ENCODE assay signal across 9 cellular contexts in the genomic region with DNA sequence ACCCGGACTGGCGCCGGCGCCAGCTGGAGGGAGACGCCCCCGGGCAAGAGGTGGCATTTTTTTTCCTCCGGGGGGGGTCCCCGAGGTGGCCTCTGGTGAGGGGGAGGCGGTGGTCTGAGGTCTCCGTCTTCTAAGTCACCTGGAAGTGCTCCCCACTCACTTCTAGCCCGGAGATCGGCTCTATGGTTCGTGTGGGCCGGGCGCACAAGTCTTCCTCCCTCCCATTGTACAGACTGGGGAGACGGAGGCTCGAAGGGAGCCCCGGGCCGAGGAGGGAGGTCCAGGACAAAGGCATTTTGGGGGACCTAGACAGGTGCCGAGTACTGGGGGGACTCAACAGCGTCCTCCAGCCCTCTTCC. TPM values are rescaled to one million over a fixed set of nuclear protein-coding genes. Genes with fewer than 3 reads are reported as not detected.
DNase-seq lines count a peak whose midpoint lies in the region; ATAC-seq, FAIRE-seq and TF ChIP-seq lines count a peak whose summit lies in the region.
"Had no signal": no experiment of that assay in that cellular context is flagged by ENCODE, and none has a peak within 500 bp of the region (broad histone marks: within the 10 kb centered on the region; RNA-seq: fewer than 3 reads in every experiment).

No MANE protein-coding gene starts in this region.

- WGBS in HepG2 (ENCODE audit: low lambda C conversion rate), result no CpG with 5 or more reads among the region's 21 CpGs

- TF ChIP-seq POLR2A in HepG2 (IDR thresholded peaks at IDR 0.05; ENCODE audit: insufficient read depth in 1 of 2, low read depth in 2 of 2, low read length in 2 of 2), result no peak

- intact Hi-C loops in A673 (cut with micrococcal nuclease; ENCODE audit: unreplicated experiment) (loop anchor here (5.0 kb wide), 1 partner anchor 316 kb away; no protein-coding TSS in a partner anchor), HepG2 (cut with micrococcal nuclease; ENCODE audit: unreplicated experiment) (loop anchor here (2.0 kb wide), 1 partner anchor 62 kb away; no protein-coding TSS in a partner anchor)

- H3K9ac ChIP-seq in HepG2 (ENCODE audit: insufficient read depth, low read depth, low read length), result peak overlapping the region; percentile 88

- H3K4me3 ChIP-seq in A673 (ENCODE audit: low read depth, low read length, poor library complexity, severe bottlenecking), result peak overlapping the region; percentile 81
- H3K4me3 ChIP-seq in HepG2 (replicated peaks in 1 of 3; ENCODE audit: insufficient read depth in 1 of 3, low read depth in 2 of 3, low read length in 3 of 3), result peak overlapping the region; percentile 87 to 91 (median 87)

- H3K27me3 ChIP-seq in A673 (replicated peaks; ENCODE audit: insufficient read depth, low read depth, low read length, poor library complexity) (peaks cover 13% of the 10 kb centered on the region), HepG2 (ENCODE audit: control insufficient read depth in 1 of 2, insufficient read depth in 2 of 2, low read length in 2 of 2) (no peaks in the 10 kb centered on the region)

- H3K4me2 ChIP-seq in HepG2 (ENCODE audit: low read depth, low read length), result peak overlapping the region; percentile 94

- no peak overlapping the region for H2AFZ ChIP-seq in HepG2 (ENCODE audit: low read length)

- H3K36me3 Mint-ChIP-seq in activated naive CD8-positive, alpha-beta T cell, result no peaks in the 10 kb centered on the region

- TF ChIP-seq EP300 in HepG2 (IDR thresholded peaks at IDR 0.05; ENCODE audit: low read depth in 2 of 2, low read length in 2 of 2), result no peak
- no peak for TF ChIP-seq EP300 in HepG2 (CRISPR knock-in tag; IDR thresholded peaks at IDR 0.05; ENCODE audit: borderline replicate concordance)

- H3K4me1 Mint-ChIP-seq in activated naive CD8-positive, alpha-beta T cell (ENCODE audit: low read depth), result peaks cover 41% of the 10 kb centered on the region

- H3K9me3 ChIP-seq in A673 (ENCODE audit: low read depth, low read length, poor library complexity, severe bottlenecking) (no peaks in the 10 kb centered on the region), HepG2 (ENCODE audit: low read length) (no peaks in the 10 kb centered on the region)

- H3K4me1 ChIP-seq in A673 (ENCODE audit: insufficient read depth, low read length, poor library complexity, severe bottlenecking), result peaks cover 19% of the 10 kb centered on the region
- peaks cover 38% of the 10 kb centered on the region for H3K4me1 ChIP-seq in HepG2 (ENCODE audit: insufficient read depth, low read length)

- H3K9me3 Mint-ChIP-seq in activated naive CD8-positive, alpha-beta T cell (ENCODE audit: low read depth), result no peaks in the 10 kb centered on the region

- in situ Hi-C loops in HepG2 (cut with HindIII; ENCODE audit: extremely low pct_ligation_motif_present, low pct_unique_long_range_greater_than_20kb), result loop anchor here (5.0 kb wide), 2 partner anchors 61 to 181 kb away; no protein-coding TSS in a partner anchor

- FAIRE-seq in HepG2 (lab: Jason Lieb, UNC), result no peak
- FAIRE-seq: GM18507 had no signal

- CTCF ChIA-PET in A673 (lab: Charles Lee) (interaction anchor here (1.2 kb wide), 1 partner anchor 49 kb away, joined by 3 read pairs; no protein-coding TSS in a partner anchor), HEK293T (lab: Yijun Ruan, JAX) (interaction anchor here (1.1 kb wide), 1 partner anchor 9 kb away, joined by 3 read pairs; no protein-coding TSS in a partner anchor), HepG2 (lab: Yijun Ruan, JAX; ENCODE audit: low intra/inter-chr PET ratio, low total read pairs) (no interaction called here)

- POLR2A ChIA-PET in A673 (lab: Charles Lee; ENCODE audit: low non-redundant PET), result no interaction called here
- POLR2A ChIA-PET in HEK293T (lab: Yijun Ruan, JAX), result interaction anchor here (0.7 to 3.0 kb wide), 8 partner anchors 9 to 64 kb away, joined by 3 to 15 read pairs (median 4); no protein-coding TSS in a partner anchor
- POLR2A ChIA-PET in HepG2 (lab: Yijun Ruan, JAX), result interaction anchor here (0.6 to 1.0 kb wide), 2 partner anchors 63 to 174 kb away, joined by 3 read pairs; no protein-coding TSS in a partner anchor

- peaks cover 9% of the 10 kb centered on the region; the same call in 1 of the 2 replicates for H4K20me1 ChIP-seq in HepG2 (ENCODE audit: insufficient read depth, low read length)

- H3K27me3 Mint-ChIP-seq in activated naive CD8-positive, alpha-beta T cell, result peaks cover 24% of the 10 kb centered on the region

- peak overlapping the region; percentile 60 for H3K27ac ChIP-seq in A673 (ENCODE audit: low read depth, low read length, poor library complexity, severe bottlenecking)
- peak overlapping the region; percentile 80 for H3K27ac ChIP-seq in HepG2 (ENCODE audit: extremely low read length, insufficient read depth, low read length)

- DNase-seq in A673 (ENCODE audit: low spot score) (peak; percentile 50), HEK293T (ENCODE audit: extremely low spot score) (peak; percentile 36), HepG2 (ENCODE audit: low spot score) (no peak), NCI-H146 (lab: John Stamatoyannopoulos, UW) (no peak), inferior parietal cortex (ENCODE audit: extremely low spot score) (no peak)

- TF ChIP-seq RAD21 in HepG2 (CRISPR knock-in tag; IDR thresholded peaks at IDR 0.05), result no peak

- no TSS peak for BruUV-seq in A673 (replicated peaks; lab: Mats Ljungman, UMichigan)
- BruUV-seq in HepG2 (replicated peaks; lab: Mats Ljungman, UMichigan), result no TSS peak

- no peak for TF ChIP-seq CTCF in A673 (conservative IDR thresholded peaks at IDR 0.05; ENCODE audit: low read depth, low read length)
- no peak for TF ChIP-seq CTCF in HepG2 (CRISPR knock-in tag; IDR thresholded peaks at IDR 0.05)

- peak overlapping the region; percentile 75 for H3K4me3 Mint-ChIP-seq in activated naive CD8-positive, alpha-beta T cell

- H3K27ac Mint-ChIP-seq in activated naive CD8-positive, alpha-beta T cell, result no peak overlapping the region

- H3K79me2 ChIP-seq in HepG2 (ENCODE audit: insufficient read depth, low read length), result peaks cover 8% of the 10 kb centered on the region

- H3K36me3 ChIP-seq in A673 (ENCODE audit: insufficient read depth, low read length, poor library complexity, severe bottlenecking) (no peaks in the 10 kb centered on the region), HepG2 (replicated peaks in 1 of 2; ENCODE audit: control insufficient read depth in 1 of 2, insufficient read depth in 2 of 2, low read length in 2 of 2) (peaks cover 4 to 17% of the 10 kb centered on the region in 2 experiments; a peak in 3 of 5 replicates)

- ATAC-seq in HepG2 (peak; percentile 0; the same call in 2 of the 3 replicates), HG02571 (IDR thresholded peaks at IDR 0.05; ENCODE audit: unreplicated experiment) (no peak), HG03108 (IDR thresholded peaks at IDR 0.05; ENCODE audit: unreplicated experiment) (no peak)

TF ChIP-seq in HEK293T, 16 proteins besides CTCF, POLR2A, EP300 and RAD21 (continues in another document):
- TF ChIP-seq ELF4 (IDR thresholded peaks at IDR 0.05), result no peak

RNA-seq across cellular contexts. Expression of a gene that starts 4.4 kb away (rescaled TPM):
- total RNA-seq in A673 (2021) (14.2 and 19.4 TPM in 2 replicates), HepG2 (2016; rRNA removed; fragmentation: Illumina TruSeq; extraction: Trizol) (4.7 and 6.2 TPM in 2 replicates)
- total RNA-seq in HepG2 (2016; cell fraction: cytosol; rRNA removed; fragmentation: Illumina TruSeq; extraction: Trizol; ENCODE audit: low read depth), result 1.6 and 1.7 TPM in 2 replicates
- 3.4 and 6.3 TPM in 2 replicates for total RNA-seq in HepG2 (2016; cell fraction: insoluble cytoplasmic fraction; rRNA removed; fragmentation: Illumina TruSeq; extraction: Trizol)
- 4.7 and 5.3 TPM in 2 replicates for total RNA-seq in HepG2 (2016; cell fraction: membrane; rRNA removed; fragmentation: Illumina TruSeq; extraction: Trizol)
- total RNA-seq in HepG2 (2016; cell fraction: nucleus; rRNA removed; fragmentation: Illumina TruSeq; extraction: Trizol), result 5.3 and 7.2 TPM in 2 replicates
- 3.4 and 3.5 TPM in 2 replicates for polyA plus RNA-seq in HepG2 (2011; rRNA removed)
- polyA plus RNA-seq in HepG2 (2011; cell fraction: cytosol; rRNA removed), result 2.0 and 3.5 TPM in 2 replicates
- polyA plus RNA-seq in HepG2 (2011; cell fraction: nucleus; rRNA removed), result 9.7 and 17.3 TPM in 2 replicates
- polyA plus RNA-seq in HepG2 (2012), result 2.2 and 2.3 TPM in 2 replicates
- polyA plus RNA-seq in HepG2 (2016; cell fraction: cytosol; fragmentation: Illumina TruSeq; extraction: Trizol; ENCODE audit: low read depth), result 1.4 and 2.2 TPM in 2 replicates
- polyA plus RNA-seq in HepG2 (2016; cell fraction: insoluble cytoplasmic fraction; fragmentation: Illumina TruSeq; extraction: Trizol; ENCODE audit: low read depth), result 9.5 and 11.1 TPM in 2 replicates
- 4.3 and 4.5 TPM in 2 replicates for polyA plus RNA-seq in HepG2 (2016; cell fraction: membrane; fragmentation: Illumina TruSeq; extraction: Trizol; ENCODE audit: low read depth)
- 16.4 and 19.9 TPM in 2 replicates for polyA plus RNA-seq in HepG2 (2016; cell fraction: nucleus; fragmentation: Illumina TruSeq; extraction: Trizol; ENCODE audit: insufficient read depth, low read depth)
- polyA minus RNA-seq in HepG2 (2011; rRNA and poly(A)+ RNA removed; ENCODE audit: low replicate concordance), result 4.7 and 24.9 TPM in 2 replicates
- 3.4 and 3.9 TPM in 2 replicates for polyA minus RNA-seq in HepG2 (2011; cell fraction: cytosol; rRNA and poly(A)+ RNA removed)
- polyA minus RNA-seq in HepG2 (2011; cell fraction: nucleus; rRNA and poly(A)+ RNA removed), result 1.2 and 5.0 TPM in 2 replicates

RNA-seq across cellular contexts. Expression of a gene that starts 21.9 kb away (rescaled TPM):
- not detected in 2 replicates for total RNA-seq in A673 (2021)
- total RNA-seq in HepG2 (2016; rRNA removed; fragmentation: Illumina TruSeq; extraction: Trizol), result not detected in 2 replicates
- total RNA-seq in HepG2 (2016; cell fraction: cytosol; rRNA removed; fragmentation: Illumina TruSeq; extraction: Trizol; ENCODE audit: low read depth), result not detected in 2 replicates
- total RNA-seq in HepG2 (2016; cell fraction: insoluble cytoplasmic fraction; rRNA removed; fragmentation: Illumina TruSeq; extraction: Trizol), result not detected in 2 replicates
- not detected in 2 replicates for total RNA-seq in HepG2 (2016; cell fraction: membrane; rRNA removed; fragmentation: Illumina TruSeq; extraction: Trizol)
- total RNA-seq in HepG2 (2016; cell fraction: nucleus; rRNA removed; fragmentation: Illumina TruSeq; extraction: Trizol), result not detected in 2 replicates
- polyA plus RNA-seq in HepG2 (2011; rRNA removed), result not detected in 2 replicates
- polyA plus RNA-seq in HepG2 (2011; cell fraction: cytosol; rRNA removed), result not detected in 2 replicates
- polyA plus RNA-seq in HepG2 (2011; cell fraction: nucleus; rRNA removed), result not detected in 2 replicates
- polyA plus RNA-seq in HepG2 (2012), result not detected in 2 replicates
- polyA plus RNA-seq in HepG2 (2016; cell fraction: cytosol; fragmentation: Illumina TruSeq; extraction: Trizol; ENCODE audit: low read depth), result not detected in 2 replicates
- not detected in 2 replicates for polyA plus RNA-seq in HepG2 (2016; cell fraction: insoluble cytoplasmic fraction; fragmentation: Illumina TruSeq; extraction: Trizol; ENCODE audit: low read depth)
- not detected in 2 replicates for polyA plus RNA-seq in HepG2 (2016; cell fraction: membrane; fragmentation: Illumina TruSeq; extraction: Trizol; ENCODE audit: low read depth)
- not detected in 2 replicates for polyA plus RNA-seq in HepG2 (2016; cell fraction: nucleus; fragmentation: Illumina TruSeq; extraction: Trizol; ENCODE audit: insufficient read depth, low read depth)
- not detected in 2 replicates for polyA minus RNA-seq in HepG2 (2011; rRNA and poly(A)+ RNA removed; ENCODE audit: low replicate concordance)
- not detected in 2 replicates for polyA minus RNA-seq in HepG2 (2011; cell fraction: cytosol; rRNA and poly(A)+ RNA removed)
- not detected in 2 replicates for polyA minus RNA-seq in HepG2 (2011; cell fraction: nucleus; rRNA and poly(A)+ RNA removed)

Comparison
In these comparisons a context has a peak if more than half of its experiments do, and no peak if none do; other contexts are left out.
1. DNase-seq: peak in A673 (single experiment) and HEK293T (single experiment); none in HepG2 (single experiment), NCI-H146 (single experiment) and inferior parietal cortex (single experiment).